ENCODE assay signal across 23 cellular contexts in the genomic region with DNA sequence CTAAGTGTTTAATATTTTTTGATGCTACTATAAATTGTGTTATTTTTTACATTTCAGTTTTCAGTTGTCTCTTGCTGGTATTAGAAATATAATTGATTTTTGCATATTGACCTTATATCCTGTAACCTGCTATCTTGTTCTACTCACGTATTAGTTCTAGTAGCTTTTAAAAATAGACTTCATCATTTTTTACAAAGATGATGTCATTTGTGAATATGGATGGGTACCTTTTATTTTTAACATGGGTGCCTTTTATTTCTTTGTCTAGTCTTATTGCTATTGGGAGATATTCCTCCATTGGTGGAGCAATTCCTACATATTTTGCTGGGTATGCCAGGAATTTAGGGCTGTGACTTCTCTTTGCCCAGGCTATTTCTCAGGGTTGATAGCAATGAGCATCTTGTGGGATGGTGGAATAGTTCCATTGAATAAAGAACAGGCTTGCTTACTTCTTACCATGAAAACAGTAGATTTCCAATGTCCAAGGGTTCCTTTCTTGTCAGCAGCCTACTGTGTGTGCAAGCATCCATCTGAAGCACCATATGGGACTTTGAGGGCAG.
"Had no signal": no experiment of that assay in that cellular context is flagged by ENCODE, and none has a peak within 500 bp of the region (broad histone marks: within the 10 kb centered on the region; RNA-seq: fewer than 3 reads in every experiment).

No MANE protein-coding gene starts in this region.

- H3K36me3 ChIP-seq: MG63 had no signal

- H3K4me1 Mint-ChIP-seq: activated CD4-positive, alpha-beta T cell treated with anti-CD3 and anti-CD28 coated beads, Interleukin-2, amount 10 ng/mL, durations not matched to agents 24 days and 14 days; activated CD8-positive, alpha-beta memory T cell treated with anti-CD3 and anti-CD28 coated beads, Interleukin-2, amount 10 ng/mL, durations not matched to agents 7 days and 5 days; central memory CD8-positive, alpha-beta T cell; T-helper 17 cell had no signal

- H3K27me3 ChIP-seq: MG63 had no signal

- DNase-seq: activated B cell treated with CpG ODN at 0.5 μM for 24 hours; activated CD4-positive, alpha-beta T cell treated with anti-CD3 and anti-CD28 coated beads for 1 hour; activated CD4-positive, alpha-beta T cell treated with anti-CD3 and anti-CD28 coated beads, Interleukin-2, amount 10 ng/mL, durations not matched to agents 24 days and 14 days; activated CD4-positive, alpha-beta T cell treated with anti-CD3 and anti-CD28 coated beads, Interleukin-2, amount 50 U/mL, for 48 hours; activated CD8-positive, alpha-beta memory T cell treated with anti-CD3 and anti-CD28 coated beads, Interleukin-2, amount 10 ng/mL, durations not matched to agents 7 days and 5 days; activated effector memory CD4-positive, alpha-beta T cell treated with Interleukin-2 at 50 U/mL for 16 hours; activated naive CD4-positive, alpha-beta T cell; activated T-cell treated with anti-CD3 and anti-CD28 coated beads, Interleukin-2, amount 50 U/mL, for 24 hours; aorta; MG63; MV-4-11; NCI-H1105; NCI-H1436; NCI-H1694 treated with DMSO at 0.1 percent for 48 hours; NCI-H2029 treated with DMSO at 0.1 percent for 48 hours; NCI-H524; SIG-M5; T-helper 17 cell; T-helper 9 cell had no signal

- ATAC-seq: activated CD8-positive, alpha-beta memory T cell treated with anti-CD3 and anti-CD28 coated beads, Interleukin-2, amount 10 ng/mL, durations not matched to agents 7 days and 5 days; T-helper 17 cell had no signal

- H3K4me3 ChIP-seq: MG63 had no signal

- H3K4me3 Mint-ChIP-seq: activated B cell treated with CpG ODN at 0.5 μM for 24 hours; activated CD4-positive, alpha-beta T cell treated with anti-CD3 and anti-CD28 coated beads, Interleukin-2, amount 10 ng/mL, durations not matched to agents 24 days and 14 days; activated CD8-positive, alpha-beta memory T cell treated with anti-CD3 and anti-CD28 coated beads, Interleukin-2, amount 10 ng/mL, durations not matched to agents 7 days and 5 days; activated naive CD4-positive, alpha-beta T cell treated with anti-CD3 and anti-CD28 coated beads, Interleukin-2, amount 50 U/mL, for 24 hours; activated T-cell treated with anti-CD3 and anti-CD28 coated beads, Interleukin-2, amount 50 U/mL, for 24 hours; activated T-helper 1 cell treated with anti-CD3 and anti-CD28 coated beads, Interleukin-12 subunit alpha, Interleukin-12 subunit beta, Interleukin-2, Interleukin-4 antibody, amounts not matched to agents 30 ng/mL and 10 ng/mL and 1 ng/mL, durations not matched to agents 14 hours and 24 hours and 36 hours; brain; central memory CD8-positive, alpha-beta T cell; T-helper 17 cell had no signal

- H3K27me3 Mint-ChIP-seq: activated B cell treated with CpG ODN at 0.5 μM for 24 hours; activated CD4-positive, alpha-beta T cell treated with anti-CD3 and anti-CD28 coated beads, Interleukin-2, amount 10 ng/mL, durations not matched to agents 24 days and 14 days; activated CD8-positive, alpha-beta memory T cell treated with anti-CD3 and anti-CD28 coated beads, Interleukin-2, amount 10 ng/mL, durations not matched to agents 7 days and 5 days; activated naive CD4-positive, alpha-beta T cell treated with anti-CD3 and anti-CD28 coated beads, Interleukin-2, amount 50 U/mL, for 24 hours; activated T-cell treated with anti-CD3 and anti-CD28 coated beads, Interleukin-2, amount 50 U/mL, for 24 hours; brain; central memory CD8-positive, alpha-beta T cell; T-helper 17 cell had no signal

- H3K9me3 ChIP-seq: MG63 had no signal

- H3K27ac Mint-ChIP-seq: activated B cell treated with CpG ODN at 0.5 μM for 24 hours; activated CD4-positive, alpha-beta T cell treated with anti-CD3 and anti-CD28 coated beads, Interleukin-2, amount 10 ng/mL, durations not matched to agents 24 days and 14 days; activated CD8-positive, alpha-beta memory T cell treated with anti-CD3 and anti-CD28 coated beads, Interleukin-2, amount 10 ng/mL, durations not matched to agents 7 days and 5 days; activated naive CD4-positive, alpha-beta T cell treated with anti-CD3 and anti-CD28 coated beads, Interleukin-2, amount 50 U/mL, for 24 hours; activated T-cell treated with anti-CD3 and anti-CD28 coated beads, Interleukin-2, amount 50 U/mL, for 24 hours; activated T-helper 1 cell treated with anti-CD3 and anti-CD28 coated beads, Interleukin-12 subunit alpha, Interleukin-12 subunit beta, Interleukin-2, Interleukin-4 antibody, amounts not matched to agents 30 ng/mL and 10 ng/mL and 1 ng/mL, durations not matched to agents 14 hours and 24 hours and 36 hours; brain; T-helper 17 cell had no signal

- H3K36me3 Mint-ChIP-seq: activated CD8-positive, alpha-beta memory T cell treated with anti-CD3 and anti-CD28 coated beads, Interleukin-2, amount 10 ng/mL, durations not matched to agents 7 days and 5 days; brain had no signal

- H3K9me3 Mint-ChIP-seq: activated B cell treated with CpG ODN at 0.5 μM for 24 hours; activated CD4-positive, alpha-beta T cell treated with anti-CD3 and anti-CD28 coated beads, Interleukin-2, amount 10 ng/mL, durations not matched to agents 24 days and 14 days; activated naive CD4-positive, alpha-beta T cell treated with anti-CD3 and anti-CD28 coated beads, Interleukin-2, amount 50 U/mL, for 24 hours; activated T-cell treated with anti-CD3 and anti-CD28 coated beads, Interleukin-2, amount 50 U/mL, for 24 hours; activated T-helper 1 cell treated with anti-CD3 and anti-CD28 coated beads, Interleukin-12 subunit alpha, Interleukin-12 subunit beta, Interleukin-2, Interleukin-4 antibody, amounts not matched to agents 30 ng/mL and 10 ng/mL and 1 ng/mL, durations not matched to agents 14 hours and 24 hours and 36 hours; brain; central memory CD8-positive, alpha-beta T cell had no signal
